6 cellular contexts compared by ENCODE assay signal in the genomic region with DNA sequence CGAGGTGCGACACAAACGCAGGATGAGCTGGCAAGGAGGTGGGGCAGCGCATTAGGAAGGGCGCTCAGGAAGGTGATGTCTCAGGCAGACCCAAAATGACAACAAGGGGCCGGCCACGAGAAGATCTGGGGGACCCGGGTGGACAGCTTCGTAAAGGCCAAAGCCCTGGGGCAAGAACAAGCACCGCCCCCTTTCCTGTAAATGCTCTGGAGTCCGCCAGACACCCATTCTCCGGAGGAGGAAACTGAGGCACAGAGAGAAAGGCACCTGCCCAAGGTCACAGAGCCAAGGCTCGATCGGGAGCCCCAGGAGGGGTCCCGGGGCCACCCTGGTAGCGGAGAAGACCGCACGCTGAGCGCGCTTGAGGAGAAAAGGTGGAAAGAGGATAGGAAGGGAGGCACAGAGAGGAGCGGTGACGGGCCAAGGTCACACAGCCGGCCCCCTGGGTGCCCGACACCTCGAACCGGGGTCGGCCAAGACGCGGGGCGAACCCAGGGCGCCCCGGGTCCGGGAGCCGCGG.
DNase-seq lines count a peak whose midpoint lies in the region; ATAC-seq lines count a peak whose summit lies in the region.

No MANE protein-coding gene starts in this region.

- peak overlapping the region; percentile 100 for H3K4me3 Mint-ChIP-seq in activated naive CD4-positive, alpha-beta T cell treated with anti-CD3 and anti-CD28 coated beads, Interleukin-2, amount 10 ng/mL, durations not matched to agents 7 days and 5 days
- H3K4me3 Mint-ChIP-seq in memory B cell = peak overlapping the region; percentile 99

- DNase-seq in activated naive CD4-positive, alpha-beta T cell treated with anti-CD3 and anti-CD28 coated beads, Interleukin-2, amount 10 ng/mL, durations not matched to agents 7 days and 5 days = peak; percentile 50
- no peak for DNase-seq in memory B cell (ENCODE audit: low spot score in 2 of 2)
- no peak for DNase-seq in LoVo (ENCODE audit: low spot score)
- no peak for DNase-seq in NCI-H1105 (lab: John Stamatoyannopoulos, UW)
- no peak for DNase-seq in NCI-H2196 (lab: John Stamatoyannopoulos, UW; ENCODE audit: unreplicated experiment)

- H3K9me3 Mint-ChIP-seq in activated naive CD4-positive, alpha-beta T cell treated with anti-CD3 and anti-CD28 coated beads, Interleukin-2, amount 10 ng/mL, durations not matched to agents 7 days and 5 days = no peaks in the 10 kb centered on the region
- no peaks in the 10 kb centered on the region for H3K9me3 Mint-ChIP-seq in memory B cell

- peak; percentile 0 for ATAC-seq in HG03280 (IDR thresholded peaks at IDR 0.05; ENCODE audit: unreplicated experiment)
- ATAC-seq in memory B cell (ENCODE audit: low read depth) = no peak

- peaks cover 76% of the 10 kb centered on the region for H3K36me3 Mint-ChIP-seq in activated naive CD4-positive, alpha-beta T cell treated with anti-CD3 and anti-CD28 coated beads, Interleukin-2, amount 10 ng/mL, durations not matched to agents 7 days and 5 days
- peaks cover 20% of the 10 kb centered on the region for H3K36me3 Mint-ChIP-seq in memory B cell

- peaks cover 61% of the 10 kb centered on the region for H3K4me1 Mint-ChIP-seq in activated naive CD4-positive, alpha-beta T cell treated with anti-CD3 and anti-CD28 coated beads, Interleukin-2, amount 10 ng/mL, durations not matched to agents 7 days and 5 days
- peaks cover 39% of the 10 kb centered on the region for H3K4me1 Mint-ChIP-seq in memory B cell

- CTCF ChIA-PET in activated naive CD4-positive, alpha-beta T cell treated with anti-CD3 and anti-CD28 coated beads, Interleukin-2, amount 10 ng/mL, durations not matched to agents 7 days and 5 days (lab: Charles Lee) = interaction anchor here (1.3 to 3.3 kb wide), 2 partner anchors 68 to 711 kb away, joined by 3 to 15 read pairs; a partner anchor contains a TSS

- peak overlapping the region; percentile 100 for H3K27ac Mint-ChIP-seq in activated naive CD4-positive, alpha-beta T cell treated with anti-CD3 and anti-CD28 coated beads, Interleukin-2, amount 10 ng/mL, durations not matched to agents 7 days and 5 days
- peak overlapping the region; percentile 98 for H3K27ac Mint-ChIP-seq in memory B cell

- no peaks in the 10 kb centered on the region for H3K27me3 Mint-ChIP-seq in activated naive CD4-positive, alpha-beta T cell treated with anti-CD3 and anti-CD28 coated beads, Interleukin-2, amount 10 ng/mL, durations not matched to agents 7 days and 5 days
- H3K27me3 Mint-ChIP-seq in memory B cell = no peaks in the 10 kb centered on the region
